In genomic region chr6:135880066-135880972, GRCh38 we compare ENCODE assay signal across 1 cellular context.
TF ChIP-seq lines count a peak whose summit lies in the region.

No MANE protein-coding gene starts in this region.

TF ChIP-seq in SK-N-SH treated with all-trans-retinoic acid at 6 μM for 48 hours, 23 proteins besides CTCF, POLR2A, EP300 and RAD21 (continued from another document):
- no peak for TF ChIP-seq CREB5 (CRISPR knock-in tag; IDR thresholded peaks at IDR 0.05; ENCODE audit: low read depth)
